In genomic region chr12:129202109-129202814, GRCh38 we compare ENCODE assay signal across 22 cellular contexts.
"Had no signal": no experiment of that assay in that cellular context is flagged by ENCODE, and none has a peak within 500 bp of the region (broad histone marks: within the 10 kb centered on the region; RNA-seq: fewer than 3 reads in every experiment).

No MANE protein-coding gene starts in this region.

- H3K36me3 ChIP-seq: ascending aorta, cardiac muscle cell, esophagus squamous epithelium, lower lobe of right lung, neutrophil, thyroid gland had no signal

- H2AFZ ChIP-seq: hepatocyte had no signal

- H3K79me2 ChIP-seq: hepatocyte had no signal

- H3K9me3 ChIP-seq: ascending aorta, esophagus squamous epithelium, lower lobe of right lung, neutrophil, thyroid gland had no signal

- H3K4me3 ChIP-seq: ascending aorta, cardiac muscle cell, esophagus squamous epithelium, hepatocyte, lower lobe of right lung, smooth muscle cell, thyroid gland had no signal

- H3K4me1 ChIP-seq: ascending aorta, esophagus squamous epithelium, lower lobe of right lung, thyroid gland had no signal

- H3K27ac Mint-ChIP-seq: activated naive CD4-positive, alpha-beta T cell treated with anti-CD3 and anti-CD28 coated beads, Interleukin-2, amount 50 U/mL, for 24 hours; activated T-cell treated with anti-CD3 and anti-CD28 coated beads, Interleukin-2, amount 50 U/mL, for 72 hours; mesothelial cell of epicardium; natural killer cell treated with Interleukin-12 subunit alpha and Interleukin-12 subunit beta and Interleukin-15 and Interleukin-18, amount 100 ng/mL, for 72 hours; stimulated activated memory B cell treated with anti-CD40 and anti-IgM and Interleukin-4, amounts not matched to agents 10 μg/mL and 1 μg/mL and 100 μg/mL, for 72 hours had no signal

- H3K4me2 ChIP-seq: hepatocyte, smooth muscle cell had no signal

- H3K27me3 Mint-ChIP-seq: activated naive CD4-positive, alpha-beta T cell treated with anti-CD3 and anti-CD28 coated beads, Interleukin-2, amount 50 U/mL, for 24 hours had no signal

- DNase-seq: activated CD4-positive, alpha-beta T cell treated with anti-CD3 and anti-CD28 coated beads, Interleukin-2, amount 50 U/mL, for 4 hours; activated CD4-positive, CD25-positive, alpha-beta regulatory T cell treated with anti-CD3 and anti-CD28 coated beads, Interleukin-2, amount 50 U/mL, for 72 hours; activated effector memory CD4-positive, alpha-beta T cell treated with anti-CD3 and anti-CD28 coated beads, Interleukin-2, amount 50 U/mL, for 16 hours; activated T-cell treated with anti-CD3 and anti-CD28 coated beads, Interleukin-2, amount 50 U/mL, for 72 hours; dermis blood vessel endothelial cell; effector memory CD4-positive, alpha-beta T cell; esophagus squamous epithelium; left colon; lower lobe of right lung; stimulated activated CD4-positive, alpha-beta T cell treated with anti-CD3 and anti-CD28 coated beads, Interleukin-4, amount 100 ng/mL, for 24 hours; T1000; thyroid gland had no signal

- H3K27me3 ChIP-seq: ascending aorta, cardiac muscle cell, esophagus squamous epithelium, hepatocyte, neutrophil, thyroid gland had no signal

- H3K27ac ChIP-seq: ascending aorta, cardiac muscle cell, esophagus squamous epithelium, hepatocyte, lower lobe of right lung, neutrophil, thyroid gland had no signal

- H3K4me3 Mint-ChIP-seq: activated naive CD4-positive, alpha-beta T cell treated with anti-CD3 and anti-CD28 coated beads, Interleukin-2, amount 50 U/mL, for 24 hours; activated T-cell treated with anti-CD3 and anti-CD28 coated beads, Interleukin-2, amount 50 U/mL, for 72 hours; mesothelial cell of epicardium; natural killer cell treated with Interleukin-12 subunit alpha and Interleukin-12 subunit beta and Interleukin-15 and Interleukin-18, amount 100 ng/mL, for 72 hours; stimulated activated memory B cell treated with anti-CD40 and anti-IgM and Interleukin-4, amounts not matched to agents 10 μg/mL and 1 μg/mL and 100 μg/mL, for 72 hours had no signal

- H3K4me1 Mint-ChIP-seq: activated naive CD4-positive, alpha-beta T cell treated with anti-CD3 and anti-CD28 coated beads, Interleukin-2, amount 50 U/mL, for 24 hours; mesothelial cell of epicardium; stimulated activated memory B cell treated with anti-CD40 and anti-IgM and Interleukin-4, amounts not matched to agents 10 μg/mL and 1 μg/mL and 100 μg/mL, for 72 hours had no signal

- ATAC-seq: left colon; lower lobe of right lung; natural killer cell treated with Interleukin-12 subunit alpha and Interleukin-12 subunit beta and Interleukin-15 and Interleukin-18, amount 100 ng/mL, for 72 hours; sciatic nerve; stimulated activated memory B cell treated with anti-CD40 and anti-IgM and Interleukin-4, amounts not matched to agents 10 μg/mL and 1 μg/mL and 100 μg/mL, for 72 hours had no signal

- H3K36me3 Mint-ChIP-seq: activated naive CD4-positive, alpha-beta T cell treated with anti-CD3 and anti-CD28 coated beads, Interleukin-2, amount 50 U/mL, for 24 hours; mesothelial cell of epicardium; natural killer cell treated with Interleukin-12 subunit alpha and Interleukin-12 subunit beta and Interleukin-15 and Interleukin-18, amount 100 ng/mL, for 72 hours; stimulated activated memory B cell treated with anti-CD40 and anti-IgM and Interleukin-4, amounts not matched to agents 10 μg/mL and 1 μg/mL and 100 μg/mL, for 72 hours had no signal

- H3K9me3 Mint-ChIP-seq: activated naive CD4-positive, alpha-beta T cell treated with anti-CD3 and anti-CD28 coated beads, Interleukin-2, amount 50 U/mL, for 24 hours; natural killer cell treated with Interleukin-12 subunit alpha and Interleukin-12 subunit beta and Interleukin-15 and Interleukin-18, amount 100 ng/mL, for 72 hours had no signal
